ENCODE assay signal across 13 cellular contexts in the genomic region with DNA sequence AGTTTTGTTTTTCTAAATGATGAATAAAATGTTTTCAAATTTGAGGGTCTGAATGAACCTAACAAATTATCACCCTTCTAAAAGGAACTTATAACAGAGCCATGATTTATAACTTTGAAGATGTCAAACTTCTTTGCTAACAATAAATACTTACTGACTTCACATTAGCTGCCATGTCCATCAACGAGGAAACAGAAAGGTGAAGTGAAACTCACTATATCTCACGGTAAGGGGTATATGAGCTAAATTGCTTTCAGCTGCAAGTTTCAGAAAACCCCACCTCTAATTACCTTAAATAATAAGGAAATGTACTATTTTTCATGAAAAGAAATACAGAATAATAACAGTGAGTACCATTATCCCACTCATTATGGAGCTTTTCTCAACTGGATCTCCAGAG.
DNase-seq lines count a peak whose midpoint lies in the region; ATAC-seq, FAIRE-seq and TF ChIP-seq lines count a peak whose summit lies in the region.
"Had no signal": no experiment of that assay in that cellular context is flagged by ENCODE, and none has a peak within 500 bp of the region (broad histone marks: within the 10 kb centered on the region; RNA-seq: fewer than 3 reads in every experiment).

No MANE protein-coding gene starts in this region.

- no peak overlapping the region for H3K27ac Mint-ChIP-seq in naive thymus-derived CD8-positive, alpha-beta T cell
- H3K27ac Mint-ChIP-seq in activated T-cell treated with anti-CD3 and anti-CD28 coated beads, Interleukin-2, amount 50 U/mL, for 24 hours = no peak overlapping the region
- H3K27ac Mint-ChIP-seq: activated T-helper 2 cell treated with anti-CD3 and anti-CD28 coated beads, Interferon-gamma antibody, Interleukin-2, Interleukin-4, amounts not matched to agents 10 μg/mL and 5 μg/mL and 100 μg/mL, durations not matched to agents 14 hours and 24 hours and 36 hours had no signal

- H3K27me3 ChIP-seq in GM06990 (replicated peaks; ENCODE audit: control insufficient read depth, insufficient read depth, low read length) = no peaks in the 10 kb centered on the region
- H3K27me3 ChIP-seq: breast epithelium, heart right ventricle had no signal

- peak; percentile 45 for ATAC-seq in HG02610 (IDR thresholded peaks at IDR 0.05; ENCODE audit: unreplicated experiment)
- peak; percentile 80 for ATAC-seq in HG03378 (IDR thresholded peaks at IDR 0.05; ENCODE audit: unreplicated experiment)
- no peak for ATAC-seq in naive thymus-derived CD8-positive, alpha-beta T cell
- ATAC-seq: A549, heart right ventricle had no signal

- H3K4me1 Mint-ChIP-seq in naive thymus-derived CD8-positive, alpha-beta T cell = peaks cover 0 to 4% (median 0%) of the 10 kb centered on the region in 4 donors
- H3K4me1 Mint-ChIP-seq in activated T-cell treated with anti-CD3 and anti-CD28 coated beads, Interleukin-2, amount 50 U/mL, for 24 hours (ENCODE audit: low read depth) = no peaks in the 10 kb centered on the region

- no peak overlapping the region for H3K4me3 ChIP-seq in GM06990 (replicated peaks; ENCODE audit: low read depth, low read length)
- H3K4me3 ChIP-seq: A549, breast epithelium, heart right ventricle had no signal

- no peak for TF ChIP-seq CTCF in GM06990 (IDR thresholded peaks at IDR 0.05; ENCODE audit: insufficient read depth, low read length, poor library complexity, severe bottlenecking)

- peaks cover 0 to 2% (median 0%) of the 10 kb centered on the region in 3 donors for H3K36me3 Mint-ChIP-seq in naive thymus-derived CD8-positive, alpha-beta T cell
- H3K36me3 Mint-ChIP-seq in activated T-cell treated with anti-CD3 and anti-CD28 coated beads, Interleukin-2, amount 50 U/mL, for 24 hours (ENCODE audit: low read depth) = no peaks in the 10 kb centered on the region

- H3K4me3 Mint-ChIP-seq in naive thymus-derived CD8-positive, alpha-beta T cell = no peak overlapping the region
- no peak overlapping the region for H3K4me3 Mint-ChIP-seq in activated T-cell treated with anti-CD3 and anti-CD28 coated beads, Interleukin-2, amount 50 U/mL, for 24 hours

- peak; percentile 79 for DNase-seq in GM06990 (ENCODE audit: extremely low read depth, insufficient read length)
- DNase-seq in GM19239 (ENCODE audit: insufficient read length, low spot score) = no peak
- no peak for DNase-seq in globus pallidus (ENCODE audit: low spot score)
- no peak for DNase-seq in naive thymus-derived CD8-positive, alpha-beta T cell
- no peak for DNase-seq in activated T-cell treated with anti-CD3 and anti-CD28 coated beads, Interleukin-2, amount 50 U/mL, for 24 hours
- DNase-seq in activated T-cell treated with anti-CD3 and anti-CD28 coated beads for 4 hours = no peak
- DNase-seq: activated CD4-positive, alpha-beta T cell treated with anti-CD3 and anti-CD28 coated beads for 1 hour; heart right ventricle had no signal

- POLR2A ChIA-PET in naive thymus-derived CD8-positive, alpha-beta T cell (lab: Charles Lee) = no interaction called here

- H3K36me3 ChIP-seq in GM06990 (ENCODE audit: control insufficient read depth, insufficient read depth, low read length) = no peaks in the 10 kb centered on the region
- H3K36me3 ChIP-seq: breast epithelium, heart right ventricle had no signal

- no peaks in the 10 kb centered on the region for H3K27me3 Mint-ChIP-seq in naive thymus-derived CD8-positive, alpha-beta T cell
- H3K27me3 Mint-ChIP-seq in activated T-cell treated with anti-CD3 and anti-CD28 coated beads, Interleukin-2, amount 50 U/mL, for 24 hours = no peaks in the 10 kb centered on the region

- peak; percentile 45 for FAIRE-seq in GM19239 (lab: Jason Lieb, UNC)
- FAIRE-seq: A549 had no signal

- no peaks in the 10 kb centered on the region for H3K9me3 Mint-ChIP-seq in naive thymus-derived CD8-positive, alpha-beta T cell
- no peaks in the 10 kb centered on the region for H3K9me3 Mint-ChIP-seq in activated T-cell treated with anti-CD3 and anti-CD28 coated beads, Interleukin-2, amount 50 U/mL, for 24 hours
- H3K9me3 Mint-ChIP-seq: activated T-helper 2 cell treated with anti-CD3 and anti-CD28 coated beads, Interferon-gamma antibody, Interleukin-2, Interleukin-4, amounts not matched to agents 10 μg/mL and 5 μg/mL and 100 μg/mL, durations not matched to agents 14 hours and 24 hours and 36 hours had no signal

Comparison
In these comparisons a context has a peak if more than half of its experiments do, and no peak if none do; other contexts are left out.
1. ATAC-seq: peak in HG02610 (single experiment) and HG03378 (single experiment); none in naive thymus-derived CD8-positive, alpha-beta T cell (0 of 2).